Comparison of ENCODE assay signal across 10 cellular contexts in the genomic region with DNA sequence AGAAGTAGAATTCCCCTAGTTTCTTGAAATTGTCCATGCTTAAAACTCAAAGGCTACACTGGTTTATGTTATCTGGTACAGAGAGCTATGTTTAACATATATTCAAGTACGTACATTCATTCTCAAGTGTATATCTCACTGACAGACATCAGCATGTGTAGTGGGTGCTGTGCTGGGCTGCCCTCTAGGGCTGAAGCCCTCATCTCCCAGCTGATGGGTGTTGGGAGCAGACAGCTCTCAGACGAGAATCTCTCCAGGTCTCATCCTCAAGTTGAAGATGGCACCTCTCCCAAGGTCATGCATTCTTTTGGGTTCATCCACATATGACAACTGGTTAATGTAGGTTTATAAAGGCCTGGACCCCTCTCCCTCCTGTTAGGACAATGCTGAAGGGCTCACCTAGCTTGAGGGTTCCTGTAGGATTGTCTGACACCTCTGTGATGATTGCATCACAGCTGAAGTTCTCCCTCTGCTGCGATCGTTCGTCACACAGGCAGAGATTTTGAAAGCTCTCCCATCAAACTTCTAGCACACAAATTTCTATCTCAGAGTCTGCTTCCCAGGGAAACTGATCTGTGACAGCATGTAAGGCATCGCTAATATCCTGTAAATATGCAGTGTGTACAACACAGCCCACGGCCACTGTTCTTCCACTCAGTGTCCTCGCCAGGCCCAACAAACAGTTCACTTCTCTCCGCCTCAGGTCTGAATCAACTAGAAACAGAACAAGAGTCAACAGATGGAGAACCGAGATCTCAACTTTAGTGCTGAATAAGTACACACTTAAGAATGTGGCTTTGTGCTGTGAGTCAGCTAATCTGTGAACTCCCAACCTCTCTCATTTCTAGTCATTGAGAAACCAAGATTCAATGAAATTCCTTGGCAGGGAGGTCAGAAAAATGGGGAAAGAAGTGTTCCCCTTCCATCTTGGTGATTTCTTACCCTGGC. TPM values are rescaled to one million over a fixed set of nuclear protein-coding genes. Genes with fewer than 3 reads are reported as not detected.
DNase-seq lines count a peak whose midpoint lies in the region; TF ChIP-seq lines count a peak whose summit lies in the region.
"Had no signal": no experiment of that assay in that cellular context is flagged by ENCODE, and none has a peak within 500 bp of the region (broad histone marks: within the 10 kb centered on the region; RNA-seq: fewer than 3 reads in every experiment).

No MANE protein-coding gene starts in this region.

- CTCF ChIA-PET in mammary epithelial cell (lab: Charles Lee; ENCODE audit: low non-redundant PET) = interaction anchor here (2.0 kb wide), 1 partner anchor 13 kb away, joined by 6 read pairs; no protein-coding TSS in a partner anchor

- intact Hi-C loops in mammary epithelial cell (cut with micrococcal nuclease) = no loop called here

- peaks cover 37% of the 10 kb centered on the region for H3K79me2 ChIP-seq in mammary epithelial cell (ENCODE audit: insufficient read depth, low read length)

- in situ Hi-C loops in mammary epithelial cell (cut with MboI; ENCODE audit: low sequenced_read_pairs in 2 of 2) = no loop called here

- H3K27me3 ChIP-seq in mammary epithelial cell (ENCODE audit: insufficient read depth, low read length) = no peaks in the 10 kb centered on the region
- no peaks in the 10 kb centered on the region for H3K27me3 ChIP-seq in SJCRH30

- peak overlapping the region; percentile 45 for H3K4me2 ChIP-seq in mammary epithelial cell (ENCODE audit: insufficient read depth, low read depth, low read length)

- H3K4me1 ChIP-seq in mammary epithelial cell (ENCODE audit: insufficient read depth, low read length) (peaks cover 49% of the 10 kb centered on the region), SJCRH30 (peaks cover 11% of the 10 kb centered on the region)

- H3K27ac ChIP-seq in mammary epithelial cell (ENCODE audit: insufficient read depth, low read depth, low read length) = peak overlapping the region; percentile 64
- no peak overlapping the region for H3K27ac ChIP-seq in coronary artery
- H3K27ac ChIP-seq in SJCRH30 = no peak overlapping the region

- H3K9ac ChIP-seq in mammary epithelial cell (ENCODE audit: insufficient read depth, low read length) = peak overlapping the region; percentile 2

- DNase-seq in ELR (ENCODE audit: low read depth) (peak; percentile 95), HS-27A (ENCODE audit: low read depth) (peak; percentile 33), mammary epithelial cell (peak; percentile 93), non-pigmented ciliary epithelial cell (ENCODE audit: low read depth) (peak; percentile 84), coronary artery (ENCODE audit: low spot score) (no peak), COR-L47 (lab: John Stamatoyannopoulos, UW) (no peak), SJCRH30 (no peak)
- no peak for DNase-seq in activated CD4-positive, CD25-positive, alpha-beta regulatory T cell treated with anti-CD3 and anti-CD28 coated beads, Interleukin-2, amount 50 U/mL, for 72 hours
- DNase-seq: effector memory CD4-positive, alpha-beta T cell; NCI-H446 treated with DMSO at 0.1 percent for 48 hours had no signal

- TF ChIP-seq CTCF in mammary epithelial cell (conservative IDR thresholded peaks at IDR 0.05 in 1 of 2, IDR thresholded peaks at IDR 0.05 in 1 of 2; ENCODE audit: extremely low read depth in 1 of 2, insufficient read depth in 1 of 2, low read depth in 1 of 2, low read length in 2 of 2) (no peak), coronary artery (IDR thresholded peaks at IDR 0.05) (no peak)

- peaks cover 12% of the 10 kb centered on the region for H3K36me3 ChIP-seq in mammary epithelial cell (ENCODE audit: insufficient read depth, low read length)
- H3K36me3 ChIP-seq in SJCRH30 = peaks cover 48% of the 10 kb centered on the region

- dilution Hi-C loops in mammary epithelial cell (cut with HindIII; ENCODE audit: low sequenced_read_pairs) = no loop called here

- H3K4me3 ChIP-seq in mammary epithelial cell (replicated peaks in 1 of 3; ENCODE audit: insufficient read depth in 1 of 3, low read depth in 2 of 3, low read length in 3 of 3) = no peak overlapping the region
- no peak overlapping the region for H3K4me3 ChIP-seq in coronary artery
- no peak overlapping the region for H3K4me3 ChIP-seq in SJCRH30

- H4K20me1 ChIP-seq in mammary epithelial cell (ENCODE audit: insufficient read depth, low read length) = no peaks in the 10 kb centered on the region

- BruUV-seq in mammary epithelial cell (replicated peaks; lab: Mats Ljungman, UMichigan) = no TSS peak

- H2AFZ ChIP-seq in mammary epithelial cell (ENCODE audit: low read depth, low read length) = no peak overlapping the region

- H3K9me3 ChIP-seq in mammary epithelial cell (replicated peaks; ENCODE audit: insufficient read depth, low read length) (no peaks in the 10 kb centered on the region), SJCRH30 (replicated peaks) (peaks cover 10% of the 10 kb centered on the region)

- 58% methylated on average over 10 of the region's 10 CpGs for WGBS in mammary epithelial cell (ENCODE audit: low coverage, missing lambda C conversion rate)

RNA-seq across cellular contexts. Expression of gene PREP, which starts 43.2 kb away (rescaled TPM):
- total RNA-seq in mammary epithelial cell = 100 to 1,000 TPM in 1 of 2 donors, 10 to 100 TPM in 1; 55.3 to 105 TPM
- polyA plus RNA-seq in mammary epithelial cell = 65.3 TPM
- polyA minus RNA-seq in mammary epithelial cell = 108 TPM
- 46.2 and 46.4 TPM in 2 replicates for total RNA-seq in SJCRH30 (2014; rRNA removed; shearing (Covaris generic))

Comparison
In these comparisons a context has a peak if more than half of its experiments do, and no peak if none do; other contexts are left out.
1. DNase-seq: peak in ELR (single experiment), HS-27A (single experiment), mammary epithelial cell (single experiment) and non-pigmented ciliary epithelial cell (single experiment); none in coronary artery (single experiment), COR-L47 (single experiment), activated CD4-positive, CD25-positive, alpha-beta regulatory T cell treated with anti-CD3 and anti-CD28 coated beads, Interleukin-2, amount 50 U/mL, for 72 hours (single experiment) and SJCRH30 (0 of 2).